ENCODE assay signal across 14 cellular contexts in the genomic region with DNA sequence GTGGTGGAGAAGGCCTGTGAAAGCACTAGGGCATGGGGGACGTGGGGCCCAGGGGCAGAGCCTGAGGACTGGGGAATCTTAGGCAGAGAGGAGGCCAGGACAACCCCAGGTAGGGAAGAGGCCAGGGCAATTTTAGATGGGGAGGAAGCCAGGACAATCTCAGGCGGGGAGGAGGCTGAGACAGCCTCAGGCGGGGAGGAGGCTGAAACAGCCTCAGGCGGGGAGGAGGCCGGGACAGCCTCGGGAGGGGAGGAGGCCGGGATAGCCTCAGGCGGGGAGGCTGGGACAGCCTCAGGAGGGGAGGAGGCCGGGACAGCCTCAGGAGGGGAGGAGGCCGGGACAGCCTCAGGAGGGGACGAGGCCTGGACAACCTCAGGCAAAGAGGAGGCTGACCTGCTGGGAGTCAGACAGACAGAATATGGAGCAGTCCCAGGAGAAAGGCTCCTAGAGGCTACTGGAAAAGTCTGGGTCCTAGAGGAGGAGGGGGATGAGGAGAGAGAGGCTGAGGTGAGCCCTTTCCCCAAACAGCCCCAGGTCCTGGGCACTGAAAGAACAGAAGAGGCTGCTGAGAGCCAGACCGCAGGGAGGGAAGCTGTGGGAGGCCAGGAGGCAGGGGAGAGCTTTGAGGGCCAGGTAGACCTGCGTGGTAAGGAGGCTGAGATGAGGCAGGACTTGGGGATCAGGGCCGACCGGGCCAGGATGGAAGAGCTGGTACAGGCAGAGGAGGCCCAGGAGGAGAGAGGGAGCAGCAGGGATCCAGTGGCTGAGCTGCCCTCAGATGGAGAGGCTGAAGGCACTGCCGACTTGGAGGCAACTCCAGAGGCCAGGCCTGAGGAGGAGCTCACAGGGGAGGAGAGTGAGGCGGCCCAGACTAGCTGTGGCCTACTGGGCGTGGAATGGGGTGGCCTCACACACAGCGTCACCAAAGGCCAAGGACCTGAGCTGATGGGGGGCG. TPM values are rescaled to one million over a fixed set of nuclear protein-coding genes. Genes with fewer than 3 reads are reported as not detected.
DNase-seq lines count a peak whose midpoint lies in the region; ATAC-seq and FAIRE-seq lines count a peak whose summit lies in the region.
"Had no signal": no experiment of that assay in that cellular context is flagged by ENCODE, and none has a peak within 500 bp of the region (broad histone marks: within the 10 kb centered on the region; RNA-seq: fewer than 3 reads in every experiment).

No MANE protein-coding gene starts in this region.

- H3K4me1 Mint-ChIP-seq in activated T-cell treated with anti-CD3 and anti-CD28 coated beads, Interleukin-2, amount 50 U/mL, for 72 hours (ENCODE audit: low read depth), result peaks cover 46% of the 10 kb centered on the region
- peaks cover 55% of the 10 kb centered on the region for H3K4me1 Mint-ChIP-seq in activated T-helper 1 cell treated with anti-CD3 and anti-CD28 coated beads, Interleukin-12 subunit alpha, Interleukin-12 subunit beta, Interleukin-2, Interleukin-4 antibody, amounts not matched to agents 30 ng/mL and 10 ng/mL and 1 ng/mL, durations not matched to agents 14 hours and 24 hours and 36 hours (ENCODE audit: low read depth)

- H3K4me3 Mint-ChIP-seq in activated T-cell treated with anti-CD3 and anti-CD28 coated beads, Interleukin-2, amount 50 U/mL, for 72 hours, result peak overlapping the region; percentile 60 to 99
- peak overlapping the region; percentile 53 for H3K4me3 Mint-ChIP-seq in activated T-helper 1 cell treated with anti-CD3 and anti-CD28 coated beads, Interleukin-12 subunit alpha, Interleukin-12 subunit beta, Interleukin-2, Interleukin-4 antibody, amounts not matched to agents 30 ng/mL and 10 ng/mL and 1 ng/mL, durations not matched to agents 14 hours and 24 hours and 36 hours

- H3K9me3 ChIP-seq in mesenchymal stem cell (ENCODE audit: control insufficient read depth, low read length) (no peaks in the 10 kb centered on the region), thymus (ENCODE audit: control insufficient read depth) (no peaks in the 10 kb centered on the region)
- H3K9me3 ChIP-seq: uterus had no signal

- no peak overlapping the region for H3K23ac ChIP-seq in mesenchymal stem cell (ENCODE audit: low read length in 2 of 2)

- H3K4me2 ChIP-seq in mesenchymal stem cell (ENCODE audit: low read length, poor library complexity, severe bottlenecking), result no peak overlapping the region

- H4K91ac ChIP-seq in mesenchymal stem cell (ENCODE audit: low read length), result no peak overlapping the region

- H3K14ac ChIP-seq in mesenchymal stem cell (ENCODE audit: low read length in 2 of 2), result no peak overlapping the region

- H3K27ac Mint-ChIP-seq in activated T-cell treated with anti-CD3 and anti-CD28 coated beads, Interleukin-2, amount 50 U/mL, for 72 hours, result peak overlapping the region; percentile 90
- peak overlapping the region; percentile 95 for H3K27ac Mint-ChIP-seq in activated T-helper 1 cell treated with anti-CD3 and anti-CD28 coated beads, Interleukin-12 subunit alpha, Interleukin-12 subunit beta, Interleukin-2, Interleukin-4 antibody, amounts not matched to agents 30 ng/mL and 10 ng/mL and 1 ng/mL, durations not matched to agents 14 hours and 24 hours and 36 hours

- H3K9ac ChIP-seq in mesenchymal stem cell (ENCODE audit: low read length), result no peak overlapping the region

- no peak overlapping the region for H2BK120ac ChIP-seq in mesenchymal stem cell (ENCODE audit: low read depth, low read length)

- H3K9me3 Mint-ChIP-seq in activated T-cell treated with anti-CD3 and anti-CD28 coated beads, Interleukin-2, amount 50 U/mL, for 72 hours, result no peaks in the 10 kb centered on the region
- H3K9me3 Mint-ChIP-seq in activated T-helper 1 cell treated with anti-CD3 and anti-CD28 coated beads, Interleukin-12 subunit alpha, Interleukin-12 subunit beta, Interleukin-2, Interleukin-4 antibody, amounts not matched to agents 30 ng/mL and 10 ng/mL and 1 ng/mL, durations not matched to agents 14 hours and 24 hours and 36 hours, result no peaks in the 10 kb centered on the region

- no peak overlapping the region for H3K27ac ChIP-seq in mesenchymal stem cell (ENCODE audit: low read length, poor library complexity, severe bottlenecking)
- H3K27ac ChIP-seq in thymus (ENCODE audit: low read depth), result peak overlapping the region; percentile 37
- H3K27ac ChIP-seq: uterus had no signal

- H3K18ac ChIP-seq in mesenchymal stem cell (ENCODE audit: low read depth in 1 of 2, low read length in 2 of 2), result no peak overlapping the region

- H3K36me3 ChIP-seq in mesenchymal stem cell (ENCODE audit: control insufficient read depth in 1 of 2, insufficient read depth in 2 of 2, low read depth in 1 of 2, low read length in 2 of 2), result no peaks in the 10 kb centered on the region
- no peaks in the 10 kb centered on the region for H3K36me3 ChIP-seq in thymus (ENCODE audit: control insufficient read depth, insufficient read depth)
- H3K36me3 ChIP-seq: uterus had no signal

- no peaks in the 10 kb centered on the region for H3K27me3 Mint-ChIP-seq in activated T-cell treated with anti-CD3 and anti-CD28 coated beads, Interleukin-2, amount 50 U/mL, for 72 hours (ENCODE audit: low read depth)
- no peaks in the 10 kb centered on the region for H3K27me3 Mint-ChIP-seq in activated T-helper 1 cell treated with anti-CD3 and anti-CD28 coated beads, Interleukin-12 subunit alpha, Interleukin-12 subunit beta, Interleukin-2, Interleukin-4 antibody, amounts not matched to agents 30 ng/mL and 10 ng/mL and 1 ng/mL, durations not matched to agents 14 hours and 24 hours and 36 hours (ENCODE audit: insufficient read depth)

- H2BK5ac ChIP-seq in mesenchymal stem cell (ENCODE audit: low read depth, low read length, poor library complexity, severe bottlenecking), result no peak overlapping the region

- H3K4me3 ChIP-seq in mesenchymal stem cell (ENCODE audit: insufficient read depth in 1 of 2, low read depth in 1 of 2, low read length in 2 of 2) (no peak overlapping the region), thymus (ENCODE audit: low read length) (no peak overlapping the region)
- H3K4me3 ChIP-seq: uterus had no signal

- DNase-seq in activated T-cell treated with anti-CD3 and anti-CD28 coated beads, Interleukin-2, amount 50 U/mL, for 72 hours, result no peak
- no peak for DNase-seq in activated T-cell treated with anti-CD3 and anti-CD28 coated beads, Interleukin-2, amount 50 U/mL, for 48 hours
- DNase-seq in activated T-helper 1 cell treated with anti-CD3 and anti-CD28 coated beads, Interleukin-12 subunit alpha, Interleukin-12 subunit beta, Interleukin-2, Interleukin-4 antibody, amounts not matched to agents 30 ng/mL and 10 ng/mL and 1 ng/mL, durations not matched to agents 14 hours and 24 hours and 36 hours (ENCODE audit: low spot score), result no peak
- no peak for DNase-seq in mesenchymal stem cell
- no peak for DNase-seq in effector CD8-positive, alpha-beta T cell (lab: John Stamatoyannopoulos, UW)
- no peak for DNase-seq in frontal cortex (ENCODE audit: low spot score in 2 of 2)
- DNase-seq in epidermal melanocyte (ENCODE audit: insufficient read length, low spot score), result no peak
- DNase-seq: activated CD4-positive, alpha-beta T cell treated with anti-CD3 and anti-CD28 coated beads for 4 hours; DMS53; stimulated activated CD4-positive, alpha-beta T cell treated with anti-CD3 and anti-CD28 coated beads, Interleukin-12 subunit alpha, Interleukin-12 subunit beta, amount 100 ng/mL, for 4 hours; uterus had no signal

- no peak overlapping the region for H3K4ac ChIP-seq in mesenchymal stem cell (ENCODE audit: low read depth in 1 of 2, low read length in 2 of 2)

- H2AFZ ChIP-seq in mesenchymal stem cell (ENCODE audit: low read depth, low read length), result no peak overlapping the region

- ATAC-seq in activated T-cell treated with anti-CD3 and anti-CD28 coated beads, Interleukin-2, amount 50 U/mL, for 72 hours (replicated peaks in 1 of 2), result no peak

- H2BK15ac ChIP-seq in mesenchymal stem cell (ENCODE audit: low read depth, poor library complexity, severe bottlenecking), result no peak overlapping the region

- 87% methylated on average over 20 of the region's 20 CpGs for WGBS in mesenchymal stem cell
- WGBS in thymus, result 96% methylated on average over 20 of the region's 20 CpGs

- H3K79me1 ChIP-seq in mesenchymal stem cell (replicated peaks; ENCODE audit: low read length, poor library complexity, severe bottlenecking), result peaks cover 7% of the 10 kb centered on the region

- no peaks in the 10 kb centered on the region for H3K36me3 Mint-ChIP-seq in activated T-cell treated with anti-CD3 and anti-CD28 coated beads, Interleukin-2, amount 50 U/mL, for 72 hours (ENCODE audit: insufficient read depth in 2 of 2)
- H3K36me3 Mint-ChIP-seq in activated T-helper 1 cell treated with anti-CD3 and anti-CD28 coated beads, Interleukin-12 subunit alpha, Interleukin-12 subunit beta, Interleukin-2, Interleukin-4 antibody, amounts not matched to agents 30 ng/mL and 10 ng/mL and 1 ng/mL, durations not matched to agents 14 hours and 24 hours and 36 hours (ENCODE audit: low read depth), result no peaks in the 10 kb centered on the region

- H2AK5ac ChIP-seq in mesenchymal stem cell (ENCODE audit: low read length, severe bottlenecking), result no peak overlapping the region

- peaks cover 4% of the 10 kb centered on the region for H3K4me1 ChIP-seq in mesenchymal stem cell (ENCODE audit: control insufficient read depth, insufficient read depth, low read depth, low read length)
- peaks cover 17% of the 10 kb centered on the region for H3K4me1 ChIP-seq in thymus (ENCODE audit: control insufficient read depth, insufficient read depth, low read length)
- H3K4me1 ChIP-seq: uterus had no signal

- intact Hi-C loops in activated T-helper 1 cell treated with anti-CD3 and anti-CD28 coated beads, Interleukin-12 subunit alpha, Interleukin-12 subunit beta, Interleukin-2, Interleukin-4 antibody, amounts not matched to agents 30 ng/mL and 10 ng/mL and 1 ng/mL, durations not matched to agents 14 hours and 24 hours and 36 hours (cut with micrococcal nuclease), result loop anchor here (10.0 kb wide), 3 partner anchors 119 to 351 kb away; partner anchors contain the start of genes SBK1 and SULT1A1

- peaks cover 0 to 24% of the 10 kb centered on the region in 2 experiments for H3K27me3 ChIP-seq in mesenchymal stem cell (ENCODE audit: control insufficient read depth in 1 of 2, insufficient read depth in 1 of 2, low read length in 2 of 2)
- no peaks in the 10 kb centered on the region for H3K27me3 ChIP-seq in thymus (ENCODE audit: control insufficient read depth, insufficient read depth)
- H3K27me3 ChIP-seq: uterus had no signal

- FAIRE-seq in frontal cortex (lab: Jason Lieb, UNC), result no peak

- H4K8ac ChIP-seq in mesenchymal stem cell (ENCODE audit: low read length), result peak overlapping the region; percentile 10

- H2BK12ac ChIP-seq in mesenchymal stem cell (ENCODE audit: low read length in 2 of 2), result no peak overlapping the region

RNA-seq across cellular contexts. Expression of gene APOBR, which starts 1.6 kb away (rescaled TPM):
- 1 to 10 TPM; 2.7 to 3.2 TPM for total RNA-seq in activated T-cell treated with anti-CD3 and anti-CD28 coated beads, Interleukin-2, amount 50 U/mL, for 72 hours
- 3.5 and 4.3 TPM in 2 replicates for total RNA-seq in activated T-helper 1 cell treated with anti-CD3 and anti-CD28 coated beads, Interleukin-12 subunit alpha, Interleukin-12 subunit beta, Interleukin-2, Interleukin-4 antibody, amounts not matched to agents 30 ng/mL and 10 ng/mL and 1 ng/mL, durations not matched to agents 14 hours and 24 hours and 36 hours
- 0.01 TPM for polyA plus RNA-seq in mesenchymal stem cell (2013, experiment 1 of 2)
- polyA plus RNA-seq in mesenchymal stem cell (2013, experiment 2 of 2), result 0.03 TPM
- 10.6 TPM for polyA plus RNA-seq in thymus
- under 0.01 TPM for total RNA-seq in frontal cortex
- polyA plus RNA-seq: AG04450 had no signal

RNA-seq across cellular contexts. Expression of gene CLN3, which starts 4.2 kb away (rescaled TPM):
- total RNA-seq in activated T-cell treated with anti-CD3 and anti-CD28 coated beads, Interleukin-2, amount 50 U/mL, for 72 hours, result 10 to 100 TPM; 22.4 to 30.1 TPM
- total RNA-seq in activated T-helper 1 cell treated with anti-CD3 and anti-CD28 coated beads, Interleukin-12 subunit alpha, Interleukin-12 subunit beta, Interleukin-2, Interleukin-4 antibody, amounts not matched to agents 30 ng/mL and 10 ng/mL and 1 ng/mL, durations not matched to agents 14 hours and 24 hours and 36 hours, result 27.1 and 28.5 TPM in 2 replicates
- polyA plus RNA-seq in mesenchymal stem cell (2013, experiment 1 of 2), result 37.1 TPM
- polyA plus RNA-seq in mesenchymal stem cell (2013, experiment 2 of 2), result 37.0 TPM
- 33.4 TPM for polyA plus RNA-seq in thymus
- 12.6 TPM for total RNA-seq in frontal cortex

RNA-seq across cellular contexts. Expression of gene IL27, which starts 10.6 kb away (rescaled TPM):
- not detected for total RNA-seq in activated T-cell treated with anti-CD3 and anti-CD28 coated beads, Interleukin-2, amount 50 U/mL, for 72 hours
- total RNA-seq in activated T-helper 1 cell treated with anti-CD3 and anti-CD28 coated beads, Interleukin-12 subunit alpha, Interleukin-12 subunit beta, Interleukin-2, Interleukin-4 antibody, amounts not matched to agents 30 ng/mL and 10 ng/mL and 1 ng/mL, durations not matched to agents 14 hours and 24 hours and 36 hours, result not detected in 2 replicates
- not detected for polyA plus RNA-seq in mesenchymal stem cell (2013, experiment 1 of 2)
- not detected for polyA plus RNA-seq in mesenchymal stem cell (2013, experiment 2 of 2)
- polyA plus RNA-seq in thymus, result 0.46 TPM
- total RNA-seq in frontal cortex, result not detected
- total RNA-seq: uterus had no signal
- polyA plus RNA-seq: AG04450 had no signal

RNA-seq across cellular contexts. Expression of gene NPIPB7, which starts 23.9 kb away (rescaled TPM):
- total RNA-seq in activated T-cell treated with anti-CD3 and anti-CD28 coated beads, Interleukin-2, amount 50 U/mL, for 72 hours, result under 1 TPM in 1 of 2 donors, not detected in 1; 0.48 TPM
- total RNA-seq in activated T-helper 1 cell treated with anti-CD3 and anti-CD28 coated beads, Interleukin-12 subunit alpha, Interleukin-12 subunit beta, Interleukin-2, Interleukin-4 antibody, amounts not matched to agents 30 ng/mL and 10 ng/mL and 1 ng/mL, durations not matched to agents 14 hours and 24 hours and 36 hours, result 0.24 TPM in 1 of 2 replicates, not detected in the other
- 0.06 TPM for polyA plus RNA-seq in mesenchymal stem cell (2013, experiment 1 of 2)
- polyA plus RNA-seq in mesenchymal stem cell (2013, experiment 2 of 2), result 0.04 TPM
- polyA plus RNA-seq in thymus, result 0.55 TPM
- not detected for total RNA-seq in frontal cortex
- total RNA-seq: omental fat pad had no signal
- polyA plus RNA-seq: AG04450 had no signal

RNA-seq across cellular contexts. Expression of gene NUPR1, which starts 42.7 kb away (rescaled TPM):
- not detected for total RNA-seq in activated T-cell treated with anti-CD3 and anti-CD28 coated beads, Interleukin-2, amount 50 U/mL, for 72 hours
- not detected in 2 replicates for total RNA-seq in activated T-helper 1 cell treated with anti-CD3 and anti-CD28 coated beads, Interleukin-12 subunit alpha, Interleukin-12 subunit beta, Interleukin-2, Interleukin-4 antibody, amounts not matched to agents 30 ng/mL and 10 ng/mL and 1 ng/mL, durations not matched to agents 14 hours and 24 hours and 36 hours
- 21.6 TPM for polyA plus RNA-seq in mesenchymal stem cell (2013, experiment 1 of 2)
- polyA plus RNA-seq in mesenchymal stem cell (2013, experiment 2 of 2), result 21.0 TPM
- polyA plus RNA-seq in thymus, result 294 TPM
- under 0.01 TPM for total RNA-seq in frontal cortex
